Comparison of ENCODE assay signal across 28 cellular contexts in genomic region chr18:47519706-47520105, GRCh38.
DNase-seq lines count a peak whose midpoint lies in the region; TF ChIP-seq lines count a peak whose summit lies in the region.
"Had no signal": no experiment of that assay in that cellular context is flagged by ENCODE, and none has a peak within 500 bp of the region (broad histone marks: within the 10 kb centered on the region; RNA-seq: fewer than 3 reads in every experiment).

No MANE protein-coding gene starts in this region.

- DNase-seq in esophagus muscularis mucosa (ENCODE audit: extremely low spot score) (peak; percentile 70), Caco-2 (no peak)
- DNase-seq: 8988T; ACHN; AML-193; BE2C; C1 segment of cervical spinal cord; Calu3; CD4-positive, alpha-beta memory T cell; CD4-positive, alpha-beta T cell; CD4-positive, CD25-positive, alpha-beta regulatory T cell; CD8-positive, alpha-beta memory T cell; CD8-positive, alpha-beta T cell; COR-L47; DMS 273 treated with DMSO at 0.1 percent for 48 hours; DMS153; DMS53; DMS79; DMS79 treated with DMSO at 0.1 percent for 48 hours; DND-41; EL had no signal

- intact Hi-C loops in esophagus muscularis mucosa (cut with DNase I) (no loop called here), Caco-2 (cut with micrococcal nuclease; ENCODE audit: unreplicated experiment) (no loop called here)

- H3K36me3 Mint-ChIP-seq in Caco-2 (ENCODE audit: insufficient read depth, unreplicated experiment): no peaks in the 10 kb centered on the region
- H3K36me3 Mint-ChIP-seq: CD14-positive monocyte; CD4-positive, alpha-beta memory T cell; CD4-positive, CD25-positive, alpha-beta regulatory T cell; CD8-positive, alpha-beta memory T cell; CD8-positive, alpha-beta T cell had no signal

- no peaks in the 10 kb centered on the region for H3K36me3 ChIP-seq in esophagus muscularis mucosa
- no peaks in the 10 kb centered on the region for H3K36me3 ChIP-seq in Caco-2 (ENCODE audit: control insufficient read depth, insufficient read depth, low read length)
- H3K36me3 ChIP-seq: BE2C; BLaER1; BLaER1 treated with 17β-estradiol and CSF1 and Interleukin-3, amounts not matched to agents 10 nM and 100 nM had no signal

- TF ChIP-seq EP300 in esophagus muscularis mucosa (IDR thresholded peaks at IDR 0.05): no peak

- TF ChIP-seq CTCF in esophagus muscularis mucosa (IDR thresholded peaks at IDR 0.05) (no peak), Caco-2 (IDR thresholded peaks at IDR 0.05; ENCODE audit: insufficient read depth in 1 of 2, low read depth in 1 of 2, low read length in 1 of 2, severe bottlenecking in 1 of 2, unreplicated experiment in 1 of 2) (no peak)

- peaks cover 4% of the 10 kb centered on the region for H3K27me3 Mint-ChIP-seq in Caco-2 (ENCODE audit: insufficient read depth, unreplicated experiment)
- H3K27me3 Mint-ChIP-seq: CD4-positive, alpha-beta T cell; CD4-positive, CD25-positive, alpha-beta regulatory T cell had no signal

- no peak overlapping the region for H3K4me3 Mint-ChIP-seq in Caco-2 (ENCODE audit: unreplicated experiment)
- H3K4me3 Mint-ChIP-seq: B cell; CD14-positive monocyte; CD4-positive, alpha-beta memory T cell; CD4-positive, alpha-beta T cell; CD4-positive, CD25-positive, alpha-beta regulatory T cell; CD8-positive, alpha-beta memory T cell; CD8-positive, alpha-beta T cell had no signal

- H3K27me3 ChIP-seq in esophagus muscularis mucosa (no peaks in the 10 kb centered on the region), Caco-2 (replicated peaks; ENCODE audit: control insufficient read depth, insufficient read depth, low read length) (no peaks in the 10 kb centered on the region)
- H3K27me3 ChIP-seq: BE2C; BLaER1; BLaER1 treated with 17β-estradiol and CSF1 and Interleukin-3, amounts not matched to agents 10 nM and 100 nM had no signal

- no peak overlapping the region for H3K27ac Mint-ChIP-seq in Caco-2 (ENCODE audit: unreplicated experiment)
- H3K27ac Mint-ChIP-seq: B cell; CD4-positive, alpha-beta memory T cell; CD4-positive, alpha-beta T cell; CD4-positive, CD25-positive, alpha-beta regulatory T cell; CD8-positive, alpha-beta memory T cell; CD8-positive, alpha-beta T cell had no signal

- no peak for TF ChIP-seq POLR2A in esophagus muscularis mucosa (IDR thresholded peaks at IDR 0.05; ENCODE audit: low read depth)

- H3K4me3 ChIP-seq in esophagus muscularis mucosa (no peak overlapping the region), Caco-2 (ENCODE audit: low read depth, low read length) (no peak overlapping the region)
- H3K4me3 ChIP-seq: A549; BLaER1; BLaER1 treated with 17β-estradiol and CSF1 and Interleukin-3, amounts not matched to agents 10 nM and 100 nM had no signal

- no peak overlapping the region for H3K27ac ChIP-seq in esophagus muscularis mucosa (replicated peaks in 1 of 4)
- H3K27ac ChIP-seq: 22Rv1; A549; BLaER1; BLaER1 treated with 17β-estradiol and CSF1 and Interleukin-3, amounts not matched to agents 10 nM and 100 nM; C4-2B had no signal

- CTCF ChIA-PET in Caco-2 (lab: Charles Lee): no interaction called here

- no peaks in the 10 kb centered on the region for H3K4me1 Mint-ChIP-seq in Caco-2 (ENCODE audit: low read depth, unreplicated experiment)
- H3K4me1 Mint-ChIP-seq: B cell; CD14-positive monocyte; CD4-positive, alpha-beta memory T cell; CD4-positive, CD25-positive, alpha-beta regulatory T cell; CD8-positive, alpha-beta memory T cell had no signal

- H3K4me1 ChIP-seq in esophagus muscularis mucosa (no peaks in the 10 kb centered on the region), Caco-2 (no peaks in the 10 kb centered on the region)
- H3K4me1 ChIP-seq: A549; BE2C; BLaER1; BLaER1 treated with 17β-estradiol and CSF1 and Interleukin-3, amounts not matched to agents 10 nM and 100 nM had no signal

- H3K9me3 ChIP-seq in esophagus muscularis mucosa (no peaks in the 10 kb centered on the region), Caco-2 (no peaks in the 10 kb centered on the region)
- H3K9me3 ChIP-seq: A549, BE2C had no signal

- no peaks in the 10 kb centered on the region for H3K9me3 Mint-ChIP-seq in Caco-2 (ENCODE audit: unreplicated experiment)
- H3K9me3 Mint-ChIP-seq: CD4-positive, alpha-beta T cell; CD8-positive, alpha-beta T cell had no signal

- BruUV-seq in Caco-2 (replicated peaks; lab: Mats Ljungman, UMichigan): no TSS peak

- POLR2A ChIA-PET in Caco-2 (lab: Charles Lee): no interaction called here
